ENCODE assay signal across 1 cellular context in the genomic region with DNA sequence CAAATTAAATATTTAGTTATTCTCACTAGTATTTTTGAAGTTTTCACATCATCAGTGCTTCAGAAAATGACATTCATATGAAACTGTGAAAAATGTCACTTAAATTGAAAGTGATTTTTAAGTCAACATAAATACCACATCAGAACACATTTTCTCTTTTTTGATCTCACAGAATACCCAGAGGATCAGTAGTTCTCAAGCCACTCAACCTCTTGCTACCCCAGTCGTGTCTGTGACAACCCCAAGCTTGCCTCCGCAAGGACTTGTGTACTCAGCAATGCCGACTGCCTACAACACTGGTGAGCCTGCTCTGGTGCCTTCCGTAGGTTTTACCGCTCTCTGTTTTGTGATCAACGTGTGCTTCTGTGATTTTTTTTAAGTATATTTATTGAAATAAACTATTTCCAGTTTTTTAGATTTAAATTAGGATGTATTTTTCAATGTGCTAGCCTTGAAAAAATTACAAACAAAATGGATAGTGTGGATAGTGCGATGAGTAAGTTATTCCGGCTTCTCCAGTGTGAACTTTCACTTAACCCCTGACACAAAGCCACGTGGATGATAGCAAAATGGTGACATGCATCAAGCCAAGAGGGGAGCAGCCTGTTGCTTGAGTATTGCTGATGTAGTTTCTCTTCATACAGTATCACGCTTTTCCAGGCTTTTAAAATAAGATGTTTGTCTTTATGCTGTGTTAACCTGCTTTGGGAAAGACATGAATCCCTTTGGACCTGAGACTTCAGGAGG.
TF ChIP-seq lines count a peak whose summit lies in the region.

No MANE protein-coding gene starts in this region.

TF ChIP-seq in GM12878, 131 proteins besides CTCF, POLR2A, EP300 and RAD21:
- TF ChIP-seq, protein P1, sequence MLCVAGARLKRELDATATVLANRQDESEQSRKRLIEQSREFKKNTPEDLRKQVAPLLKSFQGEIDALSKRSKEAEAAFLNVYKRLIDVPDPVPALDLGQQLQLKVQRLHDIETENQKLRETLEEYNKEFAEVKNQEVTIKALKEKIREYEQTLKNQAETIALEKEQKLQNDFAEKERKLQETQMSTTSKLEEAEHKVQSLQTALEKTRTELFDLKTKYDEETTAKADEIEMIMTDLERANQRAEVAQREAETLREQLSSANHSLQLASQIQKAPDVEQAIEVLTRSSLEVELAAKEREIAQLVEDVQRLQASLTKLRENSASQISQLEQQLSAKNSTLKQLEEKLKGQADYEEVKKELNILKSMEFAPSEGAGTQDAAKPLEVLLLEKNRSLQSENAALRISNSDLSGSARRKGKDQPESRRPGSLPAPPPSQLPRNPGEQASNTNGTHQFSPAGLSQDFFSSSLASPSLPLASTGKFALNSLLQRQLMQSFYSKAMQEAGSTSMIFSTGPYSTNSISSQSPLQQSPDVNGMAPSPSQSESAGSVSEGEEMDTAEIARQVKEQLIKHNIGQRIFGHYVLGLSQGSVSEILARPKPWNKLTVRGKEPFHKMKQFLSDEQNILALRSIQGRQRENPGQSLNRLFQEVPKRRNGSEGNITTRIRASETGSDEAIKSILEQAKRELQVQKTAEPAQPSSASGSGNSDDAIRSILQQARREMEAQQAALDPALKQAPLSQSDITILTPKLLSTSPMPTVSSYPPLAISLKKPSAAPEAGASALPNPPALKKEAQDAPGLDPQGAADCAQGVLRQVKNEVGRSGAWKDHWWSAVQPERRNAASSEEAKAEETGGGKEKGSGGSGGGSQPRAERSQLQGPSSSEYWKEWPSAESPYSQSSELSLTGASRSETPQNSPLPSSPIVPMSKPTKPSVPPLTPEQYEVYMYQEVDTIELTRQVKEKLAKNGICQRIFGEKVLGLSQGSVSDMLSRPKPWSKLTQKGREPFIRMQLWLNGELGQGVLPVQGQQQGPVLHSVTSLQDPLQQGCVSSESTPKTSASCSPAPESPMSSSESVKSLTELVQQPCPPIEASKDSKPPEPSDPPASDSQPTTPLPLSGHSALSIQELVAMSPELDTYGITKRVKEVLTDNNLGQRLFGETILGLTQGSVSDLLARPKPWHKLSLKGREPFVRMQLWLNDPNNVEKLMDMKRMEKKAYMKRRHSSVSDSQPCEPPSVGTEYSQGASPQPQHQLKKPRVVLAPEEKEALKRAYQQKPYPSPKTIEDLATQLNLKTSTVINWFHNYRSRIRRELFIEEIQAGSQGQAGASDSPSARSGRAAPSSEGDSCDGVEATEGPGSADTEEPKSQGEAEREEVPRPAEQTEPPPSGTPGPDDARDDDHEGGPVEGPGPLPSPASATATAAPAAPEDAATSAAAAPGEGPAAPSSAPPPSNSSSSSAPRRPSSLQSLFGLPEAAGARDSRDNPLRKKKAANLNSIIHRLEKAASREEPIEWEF (IDR thresholded peaks at IDR 0.05; ENCODE audit: insufficient replicate concordance, low read depth, low read length) = no peak
- TF ChIP-seq RUNX3 (IDR thresholded peaks at IDR 0.05; ENCODE audit: low read length) (peak; percentile 51; the same call in 1 of the 2 replicates), TCF7 (IDR thresholded peaks at IDR 0.05; ENCODE audit: borderline replicate concordance) (peak; percentile 67; the same call in 1 of the 2 replicates), TBL1XR1 (IDR thresholded peaks at IDR 0.05; ENCODE audit: low read depth, low read length) (no peak), HDGF (IDR thresholded peaks at IDR 0.05) (no peak), WRNIP1 (IDR thresholded peaks at IDR 0.05; ENCODE audit: borderline replicate concordance, low read depth, low read length) (no peak), ZNF622 (IDR thresholded peaks at IDR 0.05) (no peak), ETV6 (conservative IDR thresholded peaks at IDR 0.05 in 1 of 2, IDR thresholded peaks at IDR 0.05 in 1 of 2; ENCODE audit: borderline replicate concordance in 1 of 2, low read depth in 1 of 2) (no peak), JUNB (IDR thresholded peaks at IDR 0.05) (peak; percentile 39; the same call in 1 of the 2 replicates), NR2F1 (conservative IDR thresholded peaks at IDR 0.05) (no peak), SIX5 (IDR thresholded peaks at IDR 0.05; ENCODE audit: low read depth, low read length, severe bottlenecking) (no peak), CREM (IDR thresholded peaks at IDR 0.05; ENCODE audit: low read depth) (0 out of 2 replicates have a peak, but pooled peaks have one; percentile 30), CBX3 (IDR thresholded peaks at IDR 0.05; ENCODE audit: borderline replicate concordance, low read depth) (no peak), CEBPB (IDR thresholded peaks at IDR 0.05; ENCODE audit: borderline replicate concordance in 1 of 2, low read depth in 2 of 2, low read length in 2 of 2) (no peak), ESRRA (IDR thresholded peaks at IDR 0.05; ENCODE audit: low read length) (no peak)
- TF ChIP-seq, protein P2, sequence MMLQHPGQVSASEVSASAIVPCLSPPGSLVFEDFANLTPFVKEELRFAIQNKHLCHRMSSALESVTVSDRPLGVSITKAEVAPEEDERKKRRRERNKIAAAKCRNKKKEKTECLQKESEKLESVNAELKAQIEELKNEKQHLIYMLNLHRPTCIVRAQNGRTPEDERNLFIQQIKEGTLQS (IDR thresholded peaks at IDR 0.05; ENCODE audit: borderline replicate concordance, extremely low read depth, low read depth, low read length) = no peak
- TF ChIP-seq, protein P3, sequence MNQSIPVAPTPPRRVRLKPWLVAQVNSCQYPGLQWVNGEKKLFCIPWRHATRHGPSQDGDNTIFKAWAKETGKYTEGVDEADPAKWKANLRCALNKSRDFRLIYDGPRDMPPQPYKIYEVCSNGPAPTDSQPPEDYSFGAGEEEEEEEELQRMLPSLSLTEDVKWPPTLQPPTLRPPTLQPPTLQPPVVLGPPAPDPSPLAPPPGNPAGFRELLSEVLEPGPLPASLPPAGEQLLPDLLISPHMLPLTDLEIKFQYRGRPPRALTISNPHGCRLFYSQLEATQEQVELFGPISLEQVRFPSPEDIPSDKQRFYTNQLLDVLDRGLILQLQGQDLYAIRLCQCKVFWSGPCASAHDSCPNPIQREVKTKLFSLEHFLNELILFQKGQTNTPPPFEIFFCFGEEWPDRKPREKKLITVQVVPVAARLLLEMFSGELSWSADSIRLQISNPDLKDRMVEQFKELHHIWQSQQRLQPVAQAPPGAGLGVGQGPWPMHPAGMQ (IDR thresholded peaks at IDR 0.05; ENCODE audit: borderline replicate concordance) = no peak
- TF ChIP-seq, protein P4, sequence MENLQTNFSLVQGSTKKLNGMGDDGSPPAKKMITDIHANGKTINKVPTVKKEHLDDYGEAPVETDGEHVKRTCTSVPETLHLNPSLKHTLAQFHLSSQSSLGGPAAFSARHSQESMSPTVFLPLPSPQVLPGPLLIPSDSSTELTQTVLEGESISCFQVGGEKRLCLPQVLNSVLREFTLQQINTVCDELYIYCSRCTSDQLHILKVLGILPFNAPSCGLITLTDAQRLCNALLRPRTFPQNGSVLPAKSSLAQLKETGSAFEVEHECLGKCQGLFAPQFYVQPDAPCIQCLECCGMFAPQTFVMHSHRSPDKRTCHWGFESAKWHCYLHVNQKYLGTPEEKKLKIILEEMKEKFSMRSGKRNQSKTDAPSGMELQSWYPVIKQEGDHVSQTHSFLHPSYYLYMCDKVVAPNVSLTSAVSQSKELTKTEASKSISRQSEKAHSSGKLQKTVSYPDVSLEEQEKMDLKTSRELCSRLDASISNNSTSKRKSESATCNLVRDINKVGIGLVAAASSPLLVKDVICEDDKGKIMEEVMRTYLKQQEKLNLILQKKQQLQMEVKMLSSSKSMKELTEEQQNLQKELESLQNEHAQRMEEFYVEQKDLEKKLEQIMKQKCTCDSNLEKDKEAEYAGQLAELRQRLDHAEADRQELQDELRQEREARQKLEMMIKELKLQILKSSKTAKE (IDR thresholded peaks at IDR 0.05; ENCODE audit: low read depth, poor library complexity, severe bottlenecking) = no peak
- TF ChIP-seq, protein P5, sequence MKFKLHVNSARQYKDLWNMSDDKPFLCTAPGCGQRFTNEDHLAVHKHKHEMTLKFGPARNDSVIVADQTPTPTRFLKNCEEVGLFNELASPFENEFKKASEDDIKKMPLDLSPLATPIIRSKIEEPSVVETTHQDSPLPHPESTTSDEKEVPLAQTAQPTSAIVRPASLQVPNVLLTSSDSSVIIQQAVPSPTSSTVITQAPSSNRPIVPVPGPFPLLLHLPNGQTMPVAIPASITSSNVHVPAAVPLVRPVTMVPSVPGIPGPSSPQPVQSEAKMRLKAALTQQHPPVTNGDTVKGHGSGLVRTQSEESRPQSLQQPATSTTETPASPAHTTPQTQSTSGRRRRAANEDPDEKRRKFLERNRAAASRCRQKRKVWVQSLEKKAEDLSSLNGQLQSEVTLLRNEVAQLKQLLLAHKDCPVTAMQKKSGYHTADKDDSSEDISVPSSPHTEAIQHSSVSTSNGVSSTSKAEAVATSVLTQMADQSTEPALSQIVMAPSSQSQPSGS (IDR thresholded peaks at IDR 0.05; ENCODE audit: low read length) = no peak
- TF ChIP-seq, protein P6, sequence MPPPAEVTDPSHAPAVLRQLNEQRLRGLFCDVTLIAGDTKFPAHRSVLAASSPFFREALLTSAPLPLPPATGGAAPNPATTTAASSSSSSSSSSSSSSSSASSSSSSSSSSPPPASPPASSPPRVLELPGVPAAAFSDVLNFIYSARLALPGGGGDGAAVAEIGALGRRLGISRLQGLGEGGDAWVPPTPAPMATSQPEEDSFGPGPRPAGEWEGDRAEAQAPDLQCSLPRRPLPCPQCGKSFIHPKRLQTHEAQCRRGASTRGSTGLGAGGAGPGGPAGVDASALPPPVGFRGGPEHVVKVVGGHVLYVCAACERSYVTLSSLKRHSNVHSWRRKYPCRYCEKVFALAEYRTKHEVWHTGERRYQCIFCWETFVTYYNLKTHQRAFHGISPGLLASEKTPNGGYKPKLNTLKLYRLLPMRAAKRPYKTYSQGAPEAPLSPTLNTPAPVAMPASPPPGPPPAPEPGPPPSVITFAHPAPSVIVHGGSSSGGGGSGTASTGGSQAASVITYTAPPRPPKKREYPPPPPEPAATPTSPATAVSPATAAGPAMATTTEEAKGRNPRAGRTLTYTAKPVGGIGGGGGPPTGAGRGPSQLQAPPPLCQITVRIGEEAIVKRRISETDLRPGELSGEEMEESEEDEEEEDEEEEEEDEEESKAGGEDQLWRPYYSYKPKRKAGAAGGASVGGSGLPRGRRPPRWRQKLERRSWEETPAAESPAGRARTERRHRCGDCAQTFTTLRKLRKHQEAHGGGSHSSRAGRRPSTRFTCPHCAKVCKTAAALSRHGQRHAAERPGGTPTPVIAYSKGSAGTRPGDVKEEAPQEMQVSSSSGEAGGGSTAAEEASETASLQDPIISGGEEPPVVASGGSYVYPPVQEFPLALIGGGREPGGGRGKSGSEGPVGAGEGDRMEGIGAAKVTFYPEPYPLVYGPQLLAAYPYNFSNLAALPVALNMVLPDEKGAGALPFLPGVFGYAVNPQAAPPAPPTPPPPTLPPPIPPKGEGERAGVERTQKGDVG (CRISPR knock-in tag; IDR thresholded peaks at IDR 0.05) = no peak
- TF ChIP-seq, protein P7, sequence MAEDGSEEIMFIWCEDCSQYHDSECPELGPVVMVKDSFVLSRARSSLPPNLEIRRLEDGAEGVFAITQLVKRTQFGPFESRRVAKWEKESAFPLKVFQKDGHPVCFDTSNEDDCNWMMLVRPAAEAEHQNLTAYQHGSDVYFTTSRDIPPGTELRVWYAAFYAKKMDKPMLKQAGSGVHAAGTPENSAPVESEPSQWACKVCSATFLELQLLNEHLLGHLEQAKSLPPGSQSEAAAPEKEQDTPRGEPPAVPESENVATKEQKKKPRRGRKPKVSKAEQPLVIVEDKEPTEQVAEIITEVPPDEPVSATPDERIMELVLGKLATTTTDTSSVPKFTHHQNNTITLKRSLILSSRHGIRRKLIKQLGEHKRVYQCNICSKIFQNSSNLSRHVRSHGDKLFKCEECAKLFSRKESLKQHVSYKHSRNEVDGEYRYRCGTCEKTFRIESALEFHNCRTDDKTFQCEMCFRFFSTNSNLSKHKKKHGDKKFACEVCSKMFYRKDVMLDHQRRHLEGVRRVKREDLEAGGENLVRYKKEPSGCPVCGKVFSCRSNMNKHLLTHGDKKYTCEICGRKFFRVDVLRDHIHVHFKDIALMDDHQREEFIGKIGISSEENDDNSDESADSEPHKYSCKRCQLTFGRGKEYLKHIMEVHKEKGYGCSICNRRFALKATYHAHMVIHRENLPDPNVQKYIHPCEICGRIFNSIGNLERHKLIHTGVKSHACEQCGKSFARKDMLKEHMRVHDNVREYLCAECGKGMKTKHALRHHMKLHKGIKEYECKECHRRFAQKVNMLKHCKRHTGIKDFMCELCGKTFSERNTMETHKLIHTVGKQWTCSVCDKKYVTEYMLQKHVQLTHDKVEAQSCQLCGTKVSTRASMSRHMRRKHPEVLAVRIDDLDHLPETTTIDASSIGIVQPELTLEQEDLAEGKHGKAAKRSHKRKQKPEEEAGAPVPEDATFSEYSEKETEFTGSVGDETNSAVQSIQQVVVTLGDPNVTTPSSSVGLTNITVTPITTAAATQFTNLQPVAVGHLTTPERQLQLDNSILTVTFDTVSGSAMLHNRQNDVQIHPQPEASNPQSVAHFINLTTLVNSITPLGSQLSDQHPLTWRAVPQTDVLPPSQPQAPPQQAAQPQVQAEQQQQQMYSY (CRISPR knock-in tag; IDR thresholded peaks at IDR 0.05) = no peak
